Comparison of ENCODE assay signal across 11 cellular contexts in the genomic region with DNA sequence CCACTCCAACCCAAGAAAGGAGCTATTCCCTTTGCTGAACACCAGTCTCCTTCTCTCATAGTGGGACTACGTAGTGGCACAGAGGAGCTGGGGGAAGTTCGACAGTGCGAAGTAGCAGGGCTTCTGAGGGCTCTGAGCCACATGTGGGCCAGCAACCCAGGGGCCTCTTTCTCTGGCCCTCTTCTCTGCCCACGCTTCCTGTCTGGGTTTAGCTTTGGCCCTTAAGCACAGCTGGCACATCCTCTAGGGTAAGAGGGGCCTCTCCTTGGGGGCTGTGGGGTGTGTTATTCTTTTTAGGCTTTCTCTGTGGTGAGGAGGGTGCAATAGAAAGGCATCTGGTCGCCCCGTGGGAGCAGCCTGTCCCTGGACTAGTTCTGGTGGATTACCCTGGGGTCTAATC.
DNase-seq lines count a peak whose midpoint lies in the region; ATAC-seq and TF ChIP-seq lines count a peak whose summit lies in the region.
"Had no signal": no experiment of that assay in that cellular context is flagged by ENCODE, and none has a peak within 500 bp of the region (broad histone marks: within the 10 kb centered on the region; RNA-seq: fewer than 3 reads in every experiment).

No MANE protein-coding gene starts in this region.

- H3K4me3 ChIP-seq in tibial nerve = no peak overlapping the region
- H3K4me3 ChIP-seq: prostate gland had no signal

- peak overlapping the region; percentile 85 for H3K27ac Mint-ChIP-seq in effector memory CD8-positive, alpha-beta T cell
- H3K27ac Mint-ChIP-seq in chondrocyte (ENCODE audit: unreplicated experiment) = no peak overlapping the region

- ATAC-seq in GM18505 (IDR thresholded peaks at IDR 0.05; ENCODE audit: unreplicated experiment) (peak; percentile 68), GM19467 (IDR thresholded peaks at IDR 0.05; ENCODE audit: unreplicated experiment) (peak; percentile 62), HG03196 (IDR thresholded peaks at IDR 0.05; ENCODE audit: unreplicated experiment) (peak; percentile 88)
- ATAC-seq in effector memory CD8-positive, alpha-beta T cell (replicated peaks) = peak; percentile 50

- no peaks in the 10 kb centered on the region for H3K9me3 ChIP-seq in tibial nerve
- H3K9me3 ChIP-seq: prostate gland had no signal

- no peak for DNase-seq in effector memory CD8-positive, alpha-beta T cell
- DNase-seq in T-helper 2 cell (no peak), chondrocyte (ENCODE audit: low spot score) (no peak), NCI-H2196 (lab: John Stamatoyannopoulos, UW; ENCODE audit: unreplicated experiment) (no peak), tibial nerve (ENCODE audit: low spot score in 2 of 2) (no peak)
- DNase-seq: cortex of kidney, NCI-H774 had no signal

- TF ChIP-seq POLR2A in GM18505 (IDR thresholded peaks at IDR 0.05; ENCODE audit: borderline replicate concordance, extremely low read depth, insufficient read depth, insufficient read length) = no peak
- no peak for TF ChIP-seq POLR2A in tibial nerve (IDR thresholded peaks at IDR 0.05)

- H3K27ac ChIP-seq in tibial nerve = no peak overlapping the region
- H3K27ac ChIP-seq: prostate gland had no signal

- H3K4me1 ChIP-seq in tibial nerve = no peaks in the 10 kb centered on the region
- H3K4me1 ChIP-seq: prostate gland had no signal

- WGBS in tibial nerve, 2 donors = 61 to 68% methylated on average over 6 of the region's 6 CpGs

- TF ChIP-seq CTCF in chondrocyte (IDR thresholded peaks at IDR 0.05) (no peak), tibial nerve (IDR thresholded peaks at IDR 0.05) (no peak)

- H3K4me1 Mint-ChIP-seq in effector memory CD8-positive, alpha-beta T cell (ENCODE audit: low read depth in 2 of 2) = peaks cover 16 to 20% of the 10 kb centered on the region in 2 donors
- no peaks in the 10 kb centered on the region for H3K4me1 Mint-ChIP-seq in chondrocyte (ENCODE audit: low read depth)

- no peaks in the 10 kb centered on the region for H3K27me3 Mint-ChIP-seq in effector memory CD8-positive, alpha-beta T cell
- H3K27me3 Mint-ChIP-seq in chondrocyte (ENCODE audit: low read depth) = no peaks in the 10 kb centered on the region

- H3K9me3 Mint-ChIP-seq in effector memory CD8-positive, alpha-beta T cell = no peaks in the 10 kb centered on the region
- H3K9me3 Mint-ChIP-seq in chondrocyte (ENCODE audit: low read depth) = no peaks in the 10 kb centered on the region

- H3K36me3 ChIP-seq in tibial nerve = no peaks in the 10 kb centered on the region
- H3K36me3 ChIP-seq: prostate gland had no signal

- H3K4me3 Mint-ChIP-seq in effector memory CD8-positive, alpha-beta T cell = peak overlapping the region; percentile 26 to 31
- H3K4me3 Mint-ChIP-seq in chondrocyte (ENCODE audit: unreplicated experiment) = no peak overlapping the region

- H3K27me3 ChIP-seq in tibial nerve = no peaks in the 10 kb centered on the region

- TF ChIP-seq EP300 in tibial nerve (IDR thresholded peaks at IDR 0.05) = no peak

- no peaks in the 10 kb centered on the region for H3K36me3 Mint-ChIP-seq in effector memory CD8-positive, alpha-beta T cell (ENCODE audit: insufficient read depth)
- H3K36me3 Mint-ChIP-seq in chondrocyte (ENCODE audit: low read depth) = no peaks in the 10 kb centered on the region
